ENCODE assay signal across 8 cellular contexts in genomic region chr2:132669854-132670103, GRCh38. TPM values are rescaled to one million over a fixed set of nuclear protein-coding genes. Genes with fewer than 3 reads are reported as not detected.
A peak's percentile ranks its signal among the peaks of the same experiment; 100 is the strongest.
DNase-seq lines count a peak whose midpoint lies in the region; TF ChIP-seq lines count a peak whose summit lies in the region.

No MANE protein-coding gene starts in this region.

- no peaks in the 10 kb centered on the region for H3K79me2 ChIP-seq in parathyroid adenoma

- H3K27ac ChIP-seq in Peyer's patch (no peak overlapping the region), parathyroid adenoma (no peak overlapping the region)

- H3K4me3 Mint-ChIP-seq in glutamatergic neuron (ENCODE audit: unreplicated experiment): peak overlapping the region; percentile 91

- H3K27me3 ChIP-seq in GM06990 (replicated peaks; ENCODE audit: control insufficient read depth, insufficient read depth, low read length) (no peaks in the 10 kb centered on the region; the same call in 1 of the 2 replicates), Peyer's patch (peaks cover 0 to 6% of the 10 kb centered on the region in 2 donors), parathyroid adenoma (ENCODE audit: control insufficient read depth, insufficient read depth, low read length) (no peaks in the 10 kb centered on the region)

- H3K4me1 Mint-ChIP-seq in glutamatergic neuron (ENCODE audit: low read depth, unreplicated experiment): peaks cover 5% of the 10 kb centered on the region

- no peaks in the 10 kb centered on the region for H3K36me3 Mint-ChIP-seq in glutamatergic neuron (ENCODE audit: unreplicated experiment)

- peak overlapping the region; percentile 57 for H2AFZ ChIP-seq in parathyroid adenoma

- peak; percentile 14 for DNase-seq in GM06990 (ENCODE audit: extremely low read depth, insufficient read length)
- no peak for DNase-seq in Peyer's patch
- peak; percentile 66 for DNase-seq in glutamatergic neuron
- DNase-seq in NCI-H226: no peak
- no peak for DNase-seq in NCI-H345 (lab: John Stamatoyannopoulos, UW)
- DNase-seq in NCI-H2029 treated with DMSO at 0.1 percent for 48 hours (lab: John Stamatoyannopoulos, UW): no peak
- no peak for DNase-seq in GM19240 (ENCODE audit: insufficient read length, low spot score)

- H3K4me3 ChIP-seq in GM06990 (replicated peaks; ENCODE audit: low read depth, low read length): no peak overlapping the region
- peak overlapping the region; percentile 3 to 53 (median 40) for H3K4me3 ChIP-seq in Peyer's patch
- peak overlapping the region; percentile 59 for H3K4me3 ChIP-seq in parathyroid adenoma (ENCODE audit: low read depth, low read length)

- no peak for TF ChIP-seq CTCF in GM06990 (IDR thresholded peaks at IDR 0.05; ENCODE audit: insufficient read depth, low read length, poor library complexity, severe bottlenecking)
- no peak for TF ChIP-seq CTCF in Peyer's patch (IDR thresholded peaks at IDR 0.05)
- TF ChIP-seq CTCF in glutamatergic neuron (IDR thresholded peaks at IDR 0.05; ENCODE audit: partially characterized antibody, unreplicated experiment): no peak
- TF ChIP-seq CTCF in parathyroid adenoma (IDR thresholded peaks at IDR 0.05): no peak

- H3K4me1 ChIP-seq in Peyer's patch (peaks cover 0 to 31% (median 0%) of the 10 kb centered on the region in 4 donors), parathyroid adenoma (no peaks in the 10 kb centered on the region)

- no peak for TF ChIP-seq POLR2A in Peyer's patch (IDR thresholded peaks at IDR 0.05)

- peaks cover 3% of the 10 kb centered on the region for H3K9me3 Mint-ChIP-seq in glutamatergic neuron (ENCODE audit: unreplicated experiment)

- H3K9ac ChIP-seq in parathyroid adenoma: no peak overlapping the region

- no peaks in the 10 kb centered on the region for H3K36me3 ChIP-seq in GM06990 (ENCODE audit: control insufficient read depth, insufficient read depth, low read length)
- no peaks in the 10 kb centered on the region for H3K36me3 ChIP-seq in Peyer's patch
- H3K36me3 ChIP-seq in parathyroid adenoma (ENCODE audit: control insufficient read depth, insufficient read depth, low read length): no peaks in the 10 kb centered on the region

- peaks cover 9% of the 10 kb centered on the region for H3K27me3 Mint-ChIP-seq in glutamatergic neuron (ENCODE audit: unreplicated experiment)

- H3K9me3 ChIP-seq in Peyer's patch (no peaks in the 10 kb centered on the region), parathyroid adenoma (ENCODE audit: control insufficient read depth, low read length) (no peaks in the 10 kb centered on the region)

- H3K27ac Mint-ChIP-seq in glutamatergic neuron (ENCODE audit: unreplicated experiment): no peak overlapping the region

- peak overlapping the region; percentile 89 for H3K4me2 ChIP-seq in parathyroid adenoma (ENCODE audit: low read length)

RNA-seq across cellular contexts. Expression of gene LYPD1, which starts 0.2 kb away (rescaled TPM):
- total RNA-seq in Peyer's patch (under 1 TPM in 1 of 4 donors, not detected in 3; 0.88 TPM), glutamatergic neuron (ENCODE audit: unreplicated experiment) (1.1 TPM)

Comparison
In these comparisons a context has a peak if more than half of its experiments do, and no peak if none do; other contexts are left out.
1. DNase-seq: peak in GM06990 (single experiment) and glutamatergic neuron (single experiment); none in Peyer's patch (0 of 3), NCI-H226 (single experiment), NCI-H345 (single experiment), NCI-H2029 treated with DMSO at 0.1 percent for 48 hours (single experiment) and GM19240 (single experiment).